Comparison of ENCODE assay signal across 26 cellular contexts in genomic region chr11:78986305-78986704, GRCh38.
A peak's percentile ranks its signal among the peaks of the same experiment; 100 is the strongest.
DNase-seq lines count a peak whose midpoint lies in the region; ATAC-seq, FAIRE-seq and TF ChIP-seq lines count a peak whose summit lies in the region.
"Had no signal": no experiment of that assay in that cellular context is flagged by ENCODE, and none has a peak within 500 bp of the region (broad histone marks: within the 10 kb centered on the region; RNA-seq: fewer than 3 reads in every experiment).

No MANE protein-coding gene starts in this region.

- H3K27ac ChIP-seq in liver (ENCODE audit: low read depth in 1 of 2, low read length in 2 of 2) (no peak overlapping the region), HepG2 (ENCODE audit: extremely low read length, insufficient read depth, low read length) (no peak overlapping the region)
- H3K27ac ChIP-seq: BLaER1 had no signal

- no peaks in the 10 kb centered on the region for H3K9me3 ChIP-seq in liver (ENCODE audit: control insufficient read depth in 4 of 4, low read length in 3 of 4)
- H3K9me3 ChIP-seq in HepG2 (ENCODE audit: low read length) = no peaks in the 10 kb centered on the region
- H3K9me3 ChIP-seq: BE2C, BLaER1 had no signal

- TF ChIP-seq CTCF in liver (IDR thresholded peaks at IDR 0.05; ENCODE audit: low read depth, low read length, missing input control) (no peak), HepG2 (CRISPR knock-in tag; IDR thresholded peaks at IDR 0.05) (no peak), nephron progenitor cell (IDR thresholded peaks at IDR 0.05) (no peak)

- no peak for TF ChIP-seq EP300 in HepG2 (IDR thresholded peaks at IDR 0.05; ENCODE audit: low read depth in 2 of 2, low read length in 2 of 2)
- TF ChIP-seq EP300 in HepG2 (CRISPR knock-in tag; IDR thresholded peaks at IDR 0.05; ENCODE audit: borderline replicate concordance) = no peak

- peak overlapping the region; percentile 71 for H3K27ac Mint-ChIP-seq in nephron progenitor cell
- H3K27ac Mint-ChIP-seq: CD14-positive monocyte; CD4-positive, alpha-beta memory T cell; CD4-positive, CD25-positive, alpha-beta regulatory T cell; CD8-positive, alpha-beta memory T cell had no signal

- CTCF ChIA-PET in HepG2 (lab: Yijun Ruan, JAX; ENCODE audit: low intra/inter-chr PET ratio, low total read pairs) = no interaction called here

- ATAC-seq in HepG2 = no peak
- ATAC-seq in left lobe of liver = peak; percentile 95
- ATAC-seq: GM12878 had no signal

- no peak overlapping the region for H3K4me2 ChIP-seq in HepG2 (ENCODE audit: low read depth, low read length)
- H3K4me2 ChIP-seq: BLaER1 had no signal

- intact Hi-C loops in HepG2 (cut with micrococcal nuclease; ENCODE audit: unreplicated experiment) = no loop called here

- H2AFZ ChIP-seq in HepG2 (ENCODE audit: low read length) = no peak overlapping the region

- in situ Hi-C loops in HepG2 (cut with HindIII; ENCODE audit: extremely low pct_ligation_motif_present, low pct_unique_long_range_greater_than_20kb) = no loop called here

- H3K4me1 Mint-ChIP-seq in nephron progenitor cell = peaks cover 45% of the 10 kb centered on the region
- H3K4me1 Mint-ChIP-seq: CD14-positive monocyte; CD4-positive, alpha-beta memory T cell; CD4-positive, CD25-positive, alpha-beta regulatory T cell; CD8-positive, alpha-beta memory T cell had no signal

- H3K4me1 ChIP-seq in liver (ENCODE audit: control insufficient read depth in 4 of 4, insufficient read depth in 4 of 4, low read length in 3 of 4) (peaks cover 1 to 11% (median 6%) of the 10 kb centered on the region in 4 donors), HepG2 (ENCODE audit: insufficient read depth, low read length) (no peaks in the 10 kb centered on the region)
- H3K4me1 ChIP-seq: BLaER1 had no signal

- H3K4me3 ChIP-seq in liver (ENCODE audit: low read depth in 1 of 3, low read length in 3 of 3) (no peak overlapping the region), HepG2 (replicated peaks in 1 of 3; ENCODE audit: insufficient read depth in 1 of 3, low read depth in 2 of 3, low read length in 3 of 3) (no peak overlapping the region)
- H3K4me3 ChIP-seq: BLaER1, GM12878 had no signal

- no peak overlapping the region for H3K4me3 Mint-ChIP-seq in nephron progenitor cell
- H3K4me3 Mint-ChIP-seq: CD14-positive monocyte; CD4-positive, alpha-beta memory T cell; CD4-positive, CD25-positive, alpha-beta regulatory T cell; CD8-positive, alpha-beta memory T cell had no signal

- no peak for DNase-seq in HepG2 (ENCODE audit: low spot score)
- peak; percentile 63 for DNase-seq in left lobe of liver (ENCODE audit: low spot score)
- no peak for DNase-seq in nephron progenitor cell
- DNase-seq in SW 1271 (lab: John Stamatoyannopoulos, UW) = no peak
- DNase-seq in RCC 7860 (ENCODE audit: low spot score) = no peak
- DNase-seq: 8988T; ACHN; BE2C; C1 segment of cervical spinal cord; CD4-positive, alpha-beta memory T cell; CD4-positive, CD25-positive, alpha-beta regulatory T cell; CD8-positive, alpha-beta memory T cell; DMS 273 treated with DMSO at 0.1 percent for 48 hours; DMS153; DMS53; DMS79; DND-41; EL; GDM1 had no signal

- no peaks in the 10 kb centered on the region for H4K20me1 ChIP-seq in HepG2 (ENCODE audit: insufficient read depth, low read length)
- H4K20me1 ChIP-seq: BLaER1 had no signal

- no peaks in the 10 kb centered on the region for H3K36me3 Mint-ChIP-seq in nephron progenitor cell (ENCODE audit: low read depth)
- H3K36me3 Mint-ChIP-seq: CD14-positive monocyte; CD4-positive, alpha-beta memory T cell; CD4-positive, CD25-positive, alpha-beta regulatory T cell; CD8-positive, alpha-beta memory T cell had no signal

- H3K27me3 ChIP-seq in liver (ENCODE audit: control insufficient read depth in 4 of 4, insufficient read depth in 4 of 4, low read length in 3 of 4) (no peaks in the 10 kb centered on the region), HepG2 (ENCODE audit: control insufficient read depth in 1 of 2, insufficient read depth in 2 of 2, low read length in 2 of 2) (no peaks in the 10 kb centered on the region)
- H3K27me3 ChIP-seq: BE2C, BLaER1 had no signal

- H3K79me2 ChIP-seq in HepG2 (ENCODE audit: insufficient read depth, low read length) = no peaks in the 10 kb centered on the region

- TF ChIP-seq RAD21 in liver (IDR thresholded peaks at IDR 0.05) = no peak
- no peak for TF ChIP-seq RAD21 in HepG2 (CRISPR knock-in tag; IDR thresholded peaks at IDR 0.05)

- FAIRE-seq in HepG2 (lab: Jason Lieb, UNC) (no peak), RCC 7860 (lab: Jason Lieb, UNC) (no peak)
- FAIRE-seq: A204.1, GM12878, GM12892, GM18507 had no signal

- BruUV-seq in HepG2 (replicated peaks; lab: Mats Ljungman, UMichigan) = no TSS peak

- H3K36me3 ChIP-seq in liver (ENCODE audit: control insufficient read depth in 4 of 4, insufficient read depth in 3 of 4, low read depth in 1 of 4, low read length in 3 of 4) = no peaks in the 10 kb centered on the region
- H3K36me3 ChIP-seq in HepG2 (replicated peaks in 1 of 2; ENCODE audit: control insufficient read depth in 1 of 2, insufficient read depth in 2 of 2, low read length in 2 of 2) = no peaks in the 10 kb centered on the region
- H3K36me3 ChIP-seq: BE2C, BLaER1 had no signal

- no peaks in the 10 kb centered on the region for H3K9me3 Mint-ChIP-seq in nephron progenitor cell
- H3K9me3 Mint-ChIP-seq: CD14-positive monocyte; CD4-positive, alpha-beta memory T cell had no signal

- H3K27me3 Mint-ChIP-seq in nephron progenitor cell (ENCODE audit: low read depth, poor library complexity) = no peaks in the 10 kb centered on the region

- 42% methylated on average over 8 of the region's 8 CpGs for WGBS in liver
- 19% methylated on average over 8 of the region's 8 CpGs for WGBS in HepG2 (ENCODE audit: low lambda C conversion rate)

- POLR2A ChIA-PET in HepG2 (lab: Yijun Ruan, JAX) = no interaction called here

- no peak for TF ChIP-seq POLR2A in HepG2 (IDR thresholded peaks at IDR 0.05; ENCODE audit: insufficient read depth in 1 of 2, low read depth in 2 of 2, low read length in 2 of 2)

- H3K9ac ChIP-seq in liver (ENCODE audit: low read depth in 1 of 2, low read length in 2 of 2) (no peak overlapping the region), HepG2 (ENCODE audit: insufficient read depth, low read depth, low read length) (no peak overlapping the region)
- H3K9ac ChIP-seq: BLaER1 had no signal

TF ChIP-seq in liver, 16 proteins besides CTCF, POLR2A, EP300 and RAD21 (continues in another document):
- no peak for TF ChIP-seq GABPA (IDR thresholded peaks at IDR 0.05 in 1 of 2, conservative IDR thresholded peaks at IDR 0.05 in 1 of 2)
- no peak for TF ChIP-seq HNF4G (IDR thresholded peaks at IDR 0.05)
- no peak for TF ChIP-seq TAF1 (conservative IDR thresholded peaks at IDR 0.05)
- TF ChIP-seq YY1 (IDR thresholded peaks at IDR 0.05) = no peak
- peak; percentile 39 for TF ChIP-seq SP1 (IDR thresholded peaks at IDR 0.05)
- peak in 1 of 2 donors; percentile 50 for TF ChIP-seq HNF4A (conservative IDR thresholded peaks at IDR 0.05)
- peak; percentile 17 to 39 for TF ChIP-seq RXRA (IDR thresholded peaks at IDR 0.05)
- no peak for TF ChIP-seq FOXA1 (IDR thresholded peaks at IDR 0.05)

TF ChIP-seq in HepG2, 621 proteins besides CTCF, POLR2A, EP300 and RAD21:
- no peak for TF ChIP-seq AGO1 (IDR thresholded peaks at IDR 0.05; ENCODE audit: low read depth, low read length, poor library complexity, severe bottlenecking)
- TF ChIP-seq LBX2 (CRISPR knock-in tag; IDR thresholded peaks at IDR 0.05; ENCODE audit: borderline replicate concordance) = no peak
